8 cellular contexts compared by ENCODE assay signal in the genomic region with DNA sequence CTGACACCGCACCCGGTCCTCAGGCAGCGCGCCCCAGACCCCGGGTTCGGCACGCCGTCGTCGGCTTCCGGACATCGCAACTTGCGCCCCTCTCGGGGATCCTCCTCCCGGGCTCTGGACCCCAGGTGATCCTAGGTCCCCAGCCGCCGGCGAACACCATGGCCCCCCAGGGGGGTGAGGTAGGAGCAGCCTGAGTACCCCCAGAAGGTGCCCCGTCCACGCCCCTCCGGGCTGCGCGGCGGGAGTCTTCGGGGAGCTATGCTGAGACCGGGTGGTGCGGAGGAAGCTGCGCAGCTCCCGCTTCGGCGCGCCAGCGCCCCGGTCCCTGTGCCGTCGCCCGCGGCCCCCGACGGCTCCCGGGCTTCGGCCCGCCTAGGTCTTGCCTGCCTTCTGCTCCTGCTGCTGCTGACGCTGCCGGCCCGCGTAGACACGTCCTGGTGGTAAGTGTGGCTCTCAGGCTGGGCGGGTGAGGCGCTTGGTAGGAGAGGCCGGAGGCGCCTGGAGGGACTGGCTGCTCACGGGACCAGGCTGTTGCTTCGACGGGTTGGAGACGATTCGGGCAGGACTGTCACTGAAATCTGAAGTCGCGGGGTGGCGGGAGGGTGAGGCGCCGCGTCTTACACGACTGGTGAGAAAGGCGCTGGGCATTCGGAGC. TPM values are rescaled to one million over a fixed set of nuclear protein-coding genes. Genes with fewer than 3 reads are reported as not detected.
A peak's percentile ranks its signal among the peaks of the same experiment; 100 is the strongest.
DNase-seq lines count a peak whose midpoint lies in the region; ATAC-seq, FAIRE-seq and TF ChIP-seq lines count a peak whose summit lies in the region.

No MANE protein-coding gene starts in this region.

- no peak overlapping the region for H3K27ac Mint-ChIP-seq in activated CD8-positive, alpha-beta T cell treated with anti-CD3 and anti-CD28 coated beads for 36 hours

- no peak for FAIRE-seq in pancreas (lab: Jason Lieb, UNC)

- 23 to 26% methylated on average over 60 to 66 of the region's 66 CpGs for WGBS in pancreas, 2 donors

- no peaks in the 10 kb centered on the region for H3K27me3 ChIP-seq in pancreas

- peaks cover 0 to 8% (median 5%) of the 10 kb centered on the region in 3 donors for H3K4me1 ChIP-seq in pancreas

- DNase-seq in activated CD4-positive, CD25-positive, alpha-beta regulatory T cell treated with anti-CD3 and anti-CD28 coated beads, Interleukin-2, amount 50 U/mL, for 72 hours, result no peak
- DNase-seq in activated CD8-positive, alpha-beta T cell treated with anti-CD3 and anti-CD28 coated beads for 36 hours, result peak; percentile 24
- DNase-seq in fibroblast of pulmonary artery (ENCODE audit: low read depth) (no peak), pancreas (peak in 4 of 6 donors; percentile 20 to 71 (median 45)), NCI-H2227 (lab: John Stamatoyannopoulos, UW; ENCODE audit: unreplicated experiment) (no peak), EL (no peak)

- H3K4me3 ChIP-seq in fibroblast of pulmonary artery (replicated peaks; ENCODE audit: low read depth, low read length) (peak overlapping the region; percentile 49), pancreas (peak overlapping the region; percentile 31 to 65 (median 44))

- POLR2A ChIA-PET in activated CD8-positive, alpha-beta T cell treated with anti-CD3 and anti-CD28 coated beads for 36 hours (lab: Charles Lee), result interaction anchor here (0.6 to 2.1 kb wide), 3 partner anchors 44 to 287 kb away, joined by 3 to 5 read pairs (median 3); no protein-coding TSS in a partner anchor

- no peaks in the 10 kb centered on the region for H3K36me3 ChIP-seq in pancreas

- no peaks in the 10 kb centered on the region for H3K9me3 Mint-ChIP-seq in activated CD8-positive, alpha-beta T cell treated with anti-CD3 and anti-CD28 coated beads for 36 hours

- H3K4me3 Mint-ChIP-seq in activated CD8-positive, alpha-beta T cell treated with anti-CD3 and anti-CD28 coated beads for 36 hours, result peak overlapping the region; percentile 41

- intact Hi-C loops in activated CD8-positive, alpha-beta T cell treated with anti-CD3 and anti-CD28 coated beads for 36 hours (cut with micrococcal nuclease), result loop anchor here (10.0 kb wide), 1 partner anchor 106 kb away; a partner anchor contains a TSS
- intact Hi-C loops in pancreas (cut with DNase I), result loop anchor here in 2 of 3 donors (5.0 to 10.0 kb wide), 2 partner anchors 196 to 198 kb away; a partner anchor contains a TSS

- CTCF ChIA-PET in activated CD8-positive, alpha-beta T cell treated with anti-CD3 and anti-CD28 coated beads for 36 hours (lab: Charles Lee), result interaction anchor here (0.9 to 3.0 kb wide), 4 partner anchors 105 to 207 kb away, joined by 4 to 14 read pairs (median 6); a partner anchor contains a TSS

- peaks cover 2% of the 10 kb centered on the region for H3K4me1 Mint-ChIP-seq in activated CD8-positive, alpha-beta T cell treated with anti-CD3 and anti-CD28 coated beads for 36 hours (ENCODE audit: low read depth)

- H3K9me3 ChIP-seq in pancreas, result no peaks in the 10 kb centered on the region

- ATAC-seq in activated CD4-positive, CD25-positive, alpha-beta regulatory T cell treated with anti-CD3 and anti-CD28 coated beads, Interleukin-2, amount 50 U/mL, for 24 hours, result peak; percentile 33 to 45
- peak; percentile 43 for ATAC-seq in activated CD8-positive, alpha-beta T cell treated with anti-CD3 and anti-CD28 coated beads for 36 hours
- ATAC-seq in pancreas (peak in 3 of 4 donors; percentile 35 to 54 (median 39)), GM18861 (IDR thresholded peaks at IDR 0.05; ENCODE audit: unreplicated experiment) (no peak)

- H3K27ac ChIP-seq in pancreas, result no peak overlapping the region

- H3K36me3 Mint-ChIP-seq in activated CD8-positive, alpha-beta T cell treated with anti-CD3 and anti-CD28 coated beads for 36 hours (ENCODE audit: low read depth), result no peaks in the 10 kb centered on the region

- H3K27me3 Mint-ChIP-seq in activated CD8-positive, alpha-beta T cell treated with anti-CD3 and anti-CD28 coated beads for 36 hours, result peaks cover 28% of the 10 kb centered on the region

- TF ChIP-seq CTCF in activated CD8-positive, alpha-beta T cell treated with anti-CD3 and anti-CD28 coated beads for 36 hours (IDR thresholded peaks at IDR 0.05), result no peak
- no peak for TF ChIP-seq CTCF in fibroblast of pulmonary artery (IDR thresholded peaks at IDR 0.05; ENCODE audit: low read length, missing control alignments)
- no peak for TF ChIP-seq CTCF in pancreas (IDR thresholded peaks at IDR 0.05)

RNA-seq across cellular contexts. Expression of a gene that starts 0.4 kb away (rescaled TPM):
- not detected for total RNA-seq in activated CD8-positive, alpha-beta T cell treated with anti-CD3 and anti-CD28 coated beads for 36 hours
- 1 to 10 TPM in 4 of 6 donors, under 1 TPM in 2; 0.79 to 2.7 (median 1.6) TPM for total RNA-seq in pancreas
- polyA plus RNA-seq in pancreas, result 1 to 10 TPM in 1 of 2 donors, under 1 TPM in 1; 0.84 to 1.6 TPM

Comparison
In these comparisons a context has a peak if more than half of its experiments do, and no peak if none do; other contexts are left out.
1. DNase-seq: peak in activated CD8-positive, alpha-beta T cell treated with anti-CD3 and anti-CD28 coated beads for 36 hours (single experiment) and pancreas (4 of 6); none in activated CD4-positive, CD25-positive, alpha-beta regulatory T cell treated with anti-CD3 and anti-CD28 coated beads, Interleukin-2, amount 50 U/mL, for 72 hours (single experiment), fibroblast of pulmonary artery (single experiment), NCI-H2227 (single experiment) and EL (single experiment).